21 cellular contexts compared by ENCODE assay signal in the genomic region with DNA sequence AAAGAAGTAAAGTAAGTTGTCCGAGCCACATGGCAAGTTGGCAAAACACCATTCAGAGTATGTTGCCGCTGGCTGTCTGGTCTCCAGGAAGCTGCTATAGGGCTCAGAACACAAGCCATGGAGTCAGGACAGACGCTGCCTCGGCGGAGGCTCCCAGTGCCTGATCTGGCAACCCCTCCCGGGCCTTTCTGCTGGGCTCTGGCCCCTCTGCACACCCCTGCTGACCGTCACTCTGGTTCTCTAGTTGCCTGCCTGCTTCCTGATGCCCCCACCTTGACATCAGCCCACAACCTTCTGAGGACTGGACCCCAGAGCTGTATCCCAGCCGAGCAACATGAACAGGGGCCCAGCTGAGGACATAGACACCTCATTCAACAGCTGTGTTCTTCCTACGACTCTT. TPM values are rescaled to one million over a fixed set of nuclear protein-coding genes. Genes with fewer than 3 reads are reported as not detected.
DNase-seq lines count a peak whose midpoint lies in the region; ATAC-seq and TF ChIP-seq lines count a peak whose summit lies in the region.
"Had no signal": no experiment of that assay in that cellular context is flagged by ENCODE, and none has a peak within 500 bp of the region (broad histone marks: within the 10 kb centered on the region; RNA-seq: fewer than 3 reads in every experiment).

No MANE protein-coding gene starts in this region.

- WGBS in tibial nerve, 2 donors: 81 to 83% methylated on average over 9 of the region's 9 CpGs

- H3K27ac Mint-ChIP-seq in CD14-positive monocyte: no peak overlapping the region
- H3K27ac Mint-ChIP-seq: IgD-negative memory B cell had no signal

- peaks cover 0 to 3% (median 0%) of the 10 kb centered on the region in 7 donors for H3K9me3 Mint-ChIP-seq in CD14-positive monocyte
- H3K9me3 Mint-ChIP-seq: IgD-negative memory B cell had no signal

- no peak for TF ChIP-seq EP300 in tibial nerve (IDR thresholded peaks at IDR 0.05)

- DNase-seq in CD14-positive monocyte (ENCODE audit: low spot score) (peak; percentile 34), RWPE2 (ENCODE audit: low spot score) (peak; percentile 21), posterior vena cava (ENCODE audit: low spot score) (peak; percentile 77), omental fat pad (ENCODE audit: low spot score) (no peak), NCI-H1092 (lab: John Stamatoyannopoulos, UW) (no peak), tibial nerve (ENCODE audit: low spot score in 2 of 2) (no peak)
- DNase-seq: C1 segment of cervical spinal cord; DND-41; Kasumi-1; MM.1S; NCI-H146; NCI-H748 treated with DMSO at 0.1 percent for 48 hours; NK-92 treated with Interleukin-12 subunit alpha and Interleukin-12 subunit beta, amount 100 ng/mL, for 24 hours; Right ventricle myocardium superior had no signal

- H3K27me3 Mint-ChIP-seq in CD14-positive monocyte (ENCODE audit: low read depth in 3 of 3): peaks cover 0 to 5% (median 1%) of the 10 kb centered on the region in 3 donors
- H3K27me3 Mint-ChIP-seq: IgD-negative memory B cell had no signal

- TF ChIP-seq POLR2A in tibial nerve (IDR thresholded peaks at IDR 0.05): no peak

- no peaks in the 10 kb centered on the region for H3K36me3 Mint-ChIP-seq in CD14-positive monocyte

- H3K4me1 ChIP-seq in RWPE2 (ENCODE audit: insufficient read depth, poor library complexity, severe bottlenecking): peaks cover 6% of the 10 kb centered on the region
- H3K4me1 ChIP-seq in subcutaneous abdominal adipose tissue (ENCODE audit: control insufficient read depth in 5 of 5, insufficient read depth in 5 of 5, low read length in 5 of 5): peaks cover 44 to 96% (median 83%) of the 10 kb centered on the region in 5 donors
- H3K4me1 ChIP-seq in tibial nerve: peaks cover 0 to 62% (median 31%) of the 10 kb centered on the region in 4 donors

- H3K36me3 ChIP-seq in RWPE2 (ENCODE audit: low read depth) (no peaks in the 10 kb centered on the region), subcutaneous abdominal adipose tissue (ENCODE audit: control insufficient read depth in 5 of 5, insufficient read depth in 5 of 5, low read length in 5 of 5) (peaks cover 9 to 50% (median 26%) of the 10 kb centered on the region in 5 donors), tibial nerve (no peaks in the 10 kb centered on the region)

- no peak overlapping the region for H3K27ac ChIP-seq in RWPE2 (ENCODE audit: poor library complexity, severe bottlenecking)
- H3K27ac ChIP-seq in subcutaneous abdominal adipose tissue (ENCODE audit: low read depth, low read length): peak overlapping the region; percentile 73
- no peak overlapping the region for H3K27ac ChIP-seq in tibial nerve
- H3K27ac ChIP-seq: HL-60, SK-N-MC had no signal

- ATAC-seq in RWPE2 (ENCODE audit: low read depth) (no peak), omental fat pad (ENCODE audit: low FRiP score) (no peak), HG03159 (IDR thresholded peaks at IDR 0.05; ENCODE audit: unreplicated experiment) (no peak)

- peaks cover 37% of the 10 kb centered on the region for H3K4me1 Mint-ChIP-seq in CD14-positive monocyte
- H3K4me1 Mint-ChIP-seq: IgD-negative memory B cell had no signal

- no peak overlapping the region for H3K4me3 Mint-ChIP-seq in CD14-positive monocyte
- H3K4me3 Mint-ChIP-seq: IgD-negative memory B cell had no signal

- intact Hi-C loops in CD14-positive monocyte (cut with micrococcal nuclease) (no loop called here), posterior vena cava (cut with DNase I) (no loop called here)

- no peak overlapping the region for H3K4me3 ChIP-seq in RWPE2 (ENCODE audit: severe bottlenecking)
- no peak overlapping the region for H3K4me3 ChIP-seq in subcutaneous abdominal adipose tissue (ENCODE audit: low read depth in 1 of 5, low read length in 5 of 5)
- no peak overlapping the region for H3K4me3 ChIP-seq in tibial nerve
- H3K4me3 ChIP-seq: Peyer's patch, SK-N-MC had no signal

- no peak for TF ChIP-seq CTCF in CD14-positive monocyte (IDR thresholded peaks at IDR 0.05)
- no peak for TF ChIP-seq CTCF in RWPE2 (IDR thresholded peaks at IDR 0.05; ENCODE audit: poor library complexity, severe bottlenecking)
- no peak for TF ChIP-seq CTCF in omental fat pad (IDR thresholded peaks at IDR 0.05)
- no peak for TF ChIP-seq CTCF in tibial nerve (IDR thresholded peaks at IDR 0.05)

- H3K27me3 ChIP-seq in RWPE2 (ENCODE audit: insufficient read depth, poor library complexity, severe bottlenecking): no peaks in the 10 kb centered on the region
- H3K27me3 ChIP-seq in subcutaneous abdominal adipose tissue (ENCODE audit: control insufficient read depth in 5 of 5, insufficient read depth in 4 of 5, low read length in 5 of 5): no peaks in the 10 kb centered on the region
- no peaks in the 10 kb centered on the region for H3K27me3 ChIP-seq in tibial nerve
- H3K27me3 ChIP-seq: Peyer's patch had no signal

- no peak overlapping the region for H3K9ac ChIP-seq in subcutaneous abdominal adipose tissue (ENCODE audit: low read length in 5 of 5)

- H3K9me3 ChIP-seq in RWPE2 (ENCODE audit: severe bottlenecking) (no peaks in the 10 kb centered on the region), subcutaneous abdominal adipose tissue (ENCODE audit: control insufficient read depth in 5 of 5, low read length in 5 of 5) (no peaks in the 10 kb centered on the region), tibial nerve (no peaks in the 10 kb centered on the region)
- H3K9me3 ChIP-seq: Peyer's patch had no signal

RNA-seq across cellular contexts. Expression of gene MGLL, which starts 39.1 kb away (rescaled TPM):
- polyA plus RNA-seq in CD14-positive monocyte: 1 to 10 TPM; 4.4 to 10.0 TPM
- total RNA-seq in posterior vena cava (100 to 1,000 TPM; 107 to 216 TPM), omental fat pad (100 to 1,000 TPM in 1 of 4 donors, 10 to 100 TPM in 3; 58.9 to 129 (median 96.3) TPM), tibial nerve (10 to 100 TPM; 67.5 to 96.6 (median 86.1) TPM)
- total RNA-seq: G401 had no signal

Comparison
In these comparisons a context has a peak if more than half of its experiments do, and no peak if none do; other contexts are left out.
1. DNase-seq: peak in CD14-positive monocyte (single experiment), RWPE2 (single experiment) and posterior vena cava (single experiment); none in omental fat pad (single experiment), NCI-H1092 (single experiment) and tibial nerve (0 of 2).